Comparison of ENCODE assay signal across 15 cellular contexts in genomic region chr4:98611649-98612317, GRCh38.
"Had no signal": no experiment of that assay in that cellular context is flagged by ENCODE, and none has a peak within 500 bp of the region (broad histone marks: within the 10 kb centered on the region; RNA-seq: fewer than 3 reads in every experiment).

No MANE protein-coding gene starts in this region.

- ATAC-seq: left lung, natural killer cell had no signal

- DNase-seq: activated B cell treated with CpG ODN at 0.5 μM for 24 hours; activated CD4-positive, alpha-beta T cell treated with anti-CD3 and anti-CD28 coated beads, Interleukin-2, amount 10 ng/mL, durations not matched to agents 24 days and 14 days; activated gamma-delta T cell; activated naive CD8-positive, alpha-beta T cell treated with anti-CD3 and anti-CD28 coated beads, Interleukin-2, amount 10 ng/mL, durations not matched to agents 7 days and 5 days; activated T-cell treated with anti-CD3 and anti-CD28 coated beads, Interleukin-2, amount 50 U/mL, for 1 hour; aorta; foreskin melanocyte; islet precursor cell; left lung; natural killer cell; sigmoid colon; stimulated activated CD4-positive, alpha-beta T cell treated with anti-CD3 and anti-CD28 coated beads, Interleukin-12 subunit alpha, Interleukin-12 subunit beta, amount 100 ng/mL, for 4 hours; stimulated activated CD4-positive, alpha-beta T cell treated with anti-CD3 and anti-CD28 coated beads, Interleukin-2, amount 100 ng/mL, for 48 hours; stimulated activated naive CD4-positive, alpha-beta T cell treated with Interleukin-2 at 50 U/mL for 16 hours; tibial artery had no signal

- H3K36me3 Mint-ChIP-seq: natural killer cell had no signal

- H3K27me3 Mint-ChIP-seq: activated B cell treated with CpG ODN at 0.5 μM for 24 hours; activated CD4-positive, alpha-beta T cell treated with anti-CD3 and anti-CD28 coated beads, Interleukin-2, amount 10 ng/mL, durations not matched to agents 24 days and 14 days; activated naive CD8-positive, alpha-beta T cell treated with anti-CD3 and anti-CD28 coated beads, Interleukin-2, amount 10 ng/mL, durations not matched to agents 7 days and 5 days had no signal

- H3K27ac Mint-ChIP-seq: activated B cell treated with CpG ODN at 0.5 μM for 24 hours; activated CD4-positive, alpha-beta T cell treated with anti-CD3 and anti-CD28 coated beads, Interleukin-2, amount 10 ng/mL, durations not matched to agents 24 days and 14 days had no signal

- H3K9me3 Mint-ChIP-seq: activated B cell treated with CpG ODN at 0.5 μM for 24 hours; activated CD4-positive, alpha-beta T cell treated with anti-CD3 and anti-CD28 coated beads, Interleukin-2, amount 10 ng/mL, durations not matched to agents 24 days and 14 days; activated naive CD8-positive, alpha-beta T cell treated with anti-CD3 and anti-CD28 coated beads, Interleukin-2, amount 10 ng/mL, durations not matched to agents 7 days and 5 days; natural killer cell had no signal

- H3K4me3 Mint-ChIP-seq: activated CD4-positive, alpha-beta T cell treated with anti-CD3 and anti-CD28 coated beads, Interleukin-2, amount 10 ng/mL, durations not matched to agents 24 days and 14 days; natural killer cell had no signal
